ENCODE assay signal across 8 cellular contexts in genomic region chr12:47207005-47207717, GRCh38.
DNase-seq lines count a peak whose midpoint lies in the region; ATAC-seq, FAIRE-seq and TF ChIP-seq lines count a peak whose summit lies in the region.

No MANE protein-coding gene starts in this region.

- no peaks in the 10 kb centered on the region for H3K27me3 Mint-ChIP-seq in activated T-cell treated with anti-CD3 and anti-CD28 coated beads, Interleukin-2, amount 50 U/mL, for 4 hours (ENCODE audit: low read depth)
- no peaks in the 10 kb centered on the region for H3K27me3 Mint-ChIP-seq in osteocyte (ENCODE audit: unreplicated experiment)

- H3K36me3 Mint-ChIP-seq in activated T-cell treated with anti-CD3 and anti-CD28 coated beads, Interleukin-2, amount 50 U/mL, for 4 hours (ENCODE audit: insufficient read depth), result peaks cover 66% of the 10 kb centered on the region
- H3K36me3 Mint-ChIP-seq in osteocyte (ENCODE audit: unreplicated experiment), result no peaks in the 10 kb centered on the region

- TF ChIP-seq POLR2A in GM12891 (IDR thresholded peaks at IDR 0.05; ENCODE audit: low read depth, low read length), result no peak

- H3K9me3 Mint-ChIP-seq in activated T-cell treated with anti-CD3 and anti-CD28 coated beads, Interleukin-2, amount 50 U/mL, for 4 hours, result no peaks in the 10 kb centered on the region
- H3K9me3 Mint-ChIP-seq in osteocyte (ENCODE audit: unreplicated experiment), result peaks cover 8% of the 10 kb centered on the region

- peaks cover 75% of the 10 kb centered on the region for H3K4me1 Mint-ChIP-seq in activated T-cell treated with anti-CD3 and anti-CD28 coated beads, Interleukin-2, amount 50 U/mL, for 4 hours (ENCODE audit: low read depth)
- peaks cover 22% of the 10 kb centered on the region for H3K4me1 Mint-ChIP-seq in osteocyte (ENCODE audit: unreplicated experiment)

- H3K27ac ChIP-seq in HL-60 (replicated peaks), result peak overlapping the region; percentile 76

- TF ChIP-seq CTCF in HL-60 (IDR thresholded peaks at IDR 0.05; ENCODE audit: insufficient read depth, low read length), result no peak
- TF ChIP-seq CTCF in osteocyte (IDR thresholded peaks at IDR 0.05), result no peak

- peak; percentile 13 for FAIRE-seq in GM12891 (lab: Jason Lieb, UNC)

- no peak for DNase-seq in GM12891 (ENCODE audit: insufficient read length, low spot score)
- peak; percentile 97 to 98 for DNase-seq in HL-60 (ENCODE audit: low read depth in 1 of 2, low spot score in 1 of 2)
- DNase-seq in activated T-cell treated with anti-CD3 and anti-CD28 coated beads, Interleukin-2, amount 50 U/mL, for 4 hours, result no peak
- DNase-seq in osteocyte (ENCODE audit: extremely low spot score, unreplicated experiment), result no peak
- no peak for DNase-seq in NCI-H1930 (lab: John Stamatoyannopoulos, UW)
- DNase-seq in DMS79 treated with DMSO at 0.1 percent for 48 hours (lab: John Stamatoyannopoulos, UW), result no peak
- no peak for DNase-seq in NK-92 (lab: John Stamatoyannopoulos, UW; ENCODE audit: unreplicated experiment)

- H3K27ac Mint-ChIP-seq in osteocyte (ENCODE audit: unreplicated experiment), result peak overlapping the region; percentile 56

- peak; percentile 58 for ATAC-seq in GM21423 (IDR thresholded peaks at IDR 0.05; ENCODE audit: unreplicated experiment)
- peak; percentile 13 to 26 for ATAC-seq in activated T-cell treated with anti-CD3 and anti-CD28 coated beads, Interleukin-2, amount 50 U/mL, for 4 hours

- H3K27me3 ChIP-seq in HL-60 (ENCODE audit: insufficient read depth, poor library complexity, severe bottlenecking), result no peaks in the 10 kb centered on the region

- H3K4me3 ChIP-seq in HL-60 (replicated peaks; ENCODE audit: insufficient read depth, low read length), result no peak overlapping the region

- peak overlapping the region; percentile 96 for H3K4me3 Mint-ChIP-seq in activated T-cell treated with anti-CD3 and anti-CD28 coated beads, Interleukin-2, amount 50 U/mL, for 4 hours
- H3K4me3 Mint-ChIP-seq in osteocyte (ENCODE audit: unreplicated experiment), result no peak overlapping the region

TF ChIP-seq in GM12891, 5 proteins besides CTCF, POLR2A, EP300 and RAD21:
- TF ChIP-seq POU2F2 (IDR thresholded peaks at IDR 0.05; ENCODE audit: low read depth, low read length) (no peak), PAX5 (IDR thresholded peaks at IDR 0.05; ENCODE audit: insufficient read depth, low read length, severe bottlenecking) (no peak), TAF1 (IDR thresholded peaks at IDR 0.05; ENCODE audit: low read depth, low read length) (no peak), POLR2AphosphoS5 (IDR thresholded peaks at IDR 0.05; ENCODE audit: low read depth, low read length) (no peak), SPI1 (IDR thresholded peaks at IDR 0.05; ENCODE audit: low read depth, low read length) (peak; percentile 71)

Comparison
In these comparisons a context has a peak if more than half of its experiments do, and no peak if none do; other contexts are left out.
1. DNase-seq: peak in HL-60 (2 of 2); none in GM12891 (single experiment), activated T-cell treated with anti-CD3 and anti-CD28 coated beads, Interleukin-2, amount 50 U/mL, for 4 hours (single experiment), osteocyte (single experiment), NCI-H1930 (0 of 2), DMS79 treated with DMSO at 0.1 percent for 48 hours (single experiment) and NK-92 (single experiment).